ENCODE assay signal across 1 cellular context in the genomic region with DNA sequence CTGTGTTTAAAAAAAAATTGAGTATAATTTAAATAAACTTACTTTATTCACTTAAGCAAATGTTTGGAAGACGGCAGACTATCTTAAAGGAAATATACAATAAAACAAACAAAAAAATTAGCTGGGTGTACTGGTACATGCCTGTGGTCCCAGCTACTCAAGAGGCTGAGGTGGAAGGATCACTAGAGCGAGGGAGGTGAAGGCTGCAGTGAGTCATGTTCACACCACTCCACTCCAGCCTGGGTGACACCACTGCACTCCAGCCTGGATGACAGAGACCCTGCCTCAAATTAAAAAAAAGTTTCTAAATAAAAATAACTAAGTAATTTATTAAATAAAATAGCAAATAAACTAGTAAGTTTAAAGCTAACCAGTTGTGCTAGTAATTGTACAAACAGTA.
A peak's percentile ranks its signal among the peaks of the same experiment; 100 is the strongest.
TF ChIP-seq lines count a peak whose summit lies in the region.

No MANE protein-coding gene starts in this region.

TF ChIP-seq in HEK293, 187 proteins besides CTCF, POLR2A, EP300 and RAD21:
- TF ChIP-seq, protein P1, sequence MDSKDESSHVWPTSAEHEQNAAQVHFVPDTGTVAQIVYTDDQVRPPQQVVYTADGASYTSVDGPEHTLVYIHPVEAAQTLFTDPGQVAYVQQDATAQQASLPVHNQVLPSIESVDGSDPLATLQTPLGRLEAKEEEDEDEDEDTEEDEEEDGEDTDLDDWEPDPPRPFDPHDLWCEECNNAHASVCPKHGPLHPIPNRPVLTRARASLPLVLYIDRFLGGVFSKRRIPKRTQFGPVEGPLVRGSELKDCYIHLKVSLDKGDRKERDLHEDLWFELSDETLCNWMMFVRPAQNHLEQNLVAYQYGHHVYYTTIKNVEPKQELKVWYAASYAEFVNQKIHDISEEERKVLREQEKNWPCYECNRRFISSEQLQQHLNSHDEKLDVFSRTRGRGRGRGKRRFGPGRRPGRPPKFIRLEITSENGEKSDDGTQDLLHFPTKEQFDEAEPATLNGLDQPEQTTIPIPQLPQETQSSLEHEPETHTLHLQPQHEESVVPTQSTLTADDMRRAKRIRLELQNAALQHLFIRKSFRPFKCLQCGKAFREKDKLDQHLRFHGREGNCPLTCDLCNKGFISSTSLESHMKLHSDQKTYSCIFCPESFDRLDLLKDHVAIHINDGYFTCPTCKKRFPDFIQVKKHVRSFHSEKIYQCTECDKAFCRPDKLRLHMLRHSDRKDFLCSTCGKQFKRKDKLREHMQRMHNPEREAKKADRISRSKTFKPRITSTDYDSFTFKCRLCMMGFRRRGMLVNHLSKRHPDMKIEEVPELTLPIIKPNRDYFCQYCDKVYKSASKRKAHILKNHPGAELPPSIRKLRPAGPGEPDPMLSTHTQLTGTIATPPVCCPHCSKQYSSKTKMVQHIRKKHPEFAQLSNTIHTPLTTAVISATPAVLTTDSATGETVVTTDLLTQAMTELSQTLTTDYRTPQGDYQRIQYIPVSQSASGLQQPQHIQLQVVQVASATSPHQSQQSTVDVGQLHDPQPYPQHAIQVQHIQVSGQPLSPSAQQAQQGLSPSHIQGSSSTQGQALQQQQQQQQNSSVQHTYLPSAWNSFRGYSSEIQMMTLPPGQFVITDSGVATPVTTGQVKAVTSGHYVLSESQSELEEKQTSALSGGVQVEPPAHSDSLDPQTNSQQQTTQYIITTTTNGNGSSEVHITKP (tag by site-specific recombination; IDR thresholded peaks at IDR 0.05): 0 out of 2 replicates have a peak, but pooled peaks have one; percentile 9
- TF ChIP-seq, protein P2, sequence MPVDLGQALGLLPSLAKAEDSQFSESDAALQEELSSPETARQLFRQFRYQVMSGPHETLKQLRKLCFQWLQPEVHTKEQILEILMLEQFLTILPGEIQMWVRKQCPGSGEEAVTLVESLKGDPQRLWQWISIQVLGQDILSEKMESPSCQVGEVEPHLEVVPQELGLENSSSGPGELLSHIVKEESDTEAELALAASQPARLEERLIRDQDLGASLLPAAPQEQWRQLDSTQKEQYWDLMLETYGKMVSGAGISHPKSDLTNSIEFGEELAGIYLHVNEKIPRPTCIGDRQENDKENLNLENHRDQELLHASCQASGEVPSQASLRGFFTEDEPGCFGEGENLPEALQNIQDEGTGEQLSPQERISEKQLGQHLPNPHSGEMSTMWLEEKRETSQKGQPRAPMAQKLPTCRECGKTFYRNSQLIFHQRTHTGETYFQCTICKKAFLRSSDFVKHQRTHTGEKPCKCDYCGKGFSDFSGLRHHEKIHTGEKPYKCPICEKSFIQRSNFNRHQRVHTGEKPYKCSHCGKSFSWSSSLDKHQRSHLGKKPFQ (tag by site-specific recombination; IDR thresholded peaks at IDR 0.05): 0 out of 2 replicates have a peak, but pooled peaks have one; percentile 32
- no peak for TF ChIP-seq ZNF112 (tag by site-specific recombination; IDR thresholded peaks at IDR 0.05)
TF ChIP-seq in HEK293: peak in this region for 2.
